ENCODE assay signal across 8 cellular contexts in genomic region chr15:67146214-67146613, GRCh38.
DNase-seq lines count a peak whose midpoint lies in the region; ATAC-seq, FAIRE-seq and TF ChIP-seq lines count a peak whose summit lies in the region.

No MANE protein-coding gene starts in this region.

- no peak for TF ChIP-seq EP300 in K562 (IDR thresholded peaks at IDR 0.05; ENCODE audit: low read length)

- H3K9me1 ChIP-seq in K562 (ENCODE audit: control insufficient read depth, insufficient read depth, low read length) = no peaks in the 10 kb centered on the region

- TF ChIP-seq CTCF in K562 (IDR thresholded peaks at IDR 0.05 in 2 of 3, conservative IDR thresholded peaks at IDR 0.05 in 1 of 3; ENCODE audit: insufficient read depth in 2 of 3, low read depth in 1 of 3, low read length in 3 of 3) (no peak), liver (IDR thresholded peaks at IDR 0.05; ENCODE audit: low read depth, low read length, missing input control) (no peak)

- H3K4me3 ChIP-seq in K562 (no peak overlapping the region), liver (ENCODE audit: low read depth in 1 of 3, low read length in 3 of 3) (no peak overlapping the region)

- peaks cover 74% of the 10 kb centered on the region for H3K4me1 Mint-ChIP-seq in activated naive CD4-positive, alpha-beta T cell treated with anti-CD3 and anti-CD28 coated beads for 36 hours (ENCODE audit: low read depth)

- peak overlapping the region; percentile 88 for H3K27ac Mint-ChIP-seq in activated naive CD4-positive, alpha-beta T cell treated with anti-CD3 and anti-CD28 coated beads for 36 hours

- H3K9me3 ChIP-seq in K562 (replicated peaks; ENCODE audit: control insufficient read depth, insufficient read depth, low read depth, low read length) (no peaks in the 10 kb centered on the region), liver (ENCODE audit: control insufficient read depth in 4 of 4, low read length in 3 of 4) (no peaks in the 10 kb centered on the region)

- ATAC-seq in K562 (no peak), HG03457 (IDR thresholded peaks at IDR 0.05; ENCODE audit: unreplicated experiment) (no peak)

- in situ Hi-C loops in K562 (cut with MboI) = no loop called here

- TF ChIP-seq POLR2A in K562 (conservative IDR thresholded peaks at IDR 0.05) = no peak

- intact Hi-C loops in activated naive CD4-positive, alpha-beta T cell treated with anti-CD3 and anti-CD28 coated beads for 36 hours (cut with micrococcal nuclease) = loop anchor here (1.0 to 2.0 kb wide), 2 partner anchors 12 to 95 kb away; no protein-coding TSS in a partner anchor
- intact Hi-C loops in K562 (cut with micrococcal nuclease) = no loop called here

- no peak overlapping the region for H3K4me2 ChIP-seq in K562 (ENCODE audit: insufficient read depth, low read length)

- H2AFZ ChIP-seq in K562 (ENCODE audit: low read depth, low read length) = no peak overlapping the region

- H3K27me3 ChIP-seq in K562 (ENCODE audit: control insufficient read depth in 2 of 2, insufficient read depth in 2 of 2, low read length in 2 of 2) (no peaks in the 10 kb centered on the region), liver (ENCODE audit: control insufficient read depth in 4 of 4, insufficient read depth in 4 of 4, low read length in 3 of 4) (no peaks in the 10 kb centered on the region)

- H3K27ac ChIP-seq in K562 (ENCODE audit: extremely low read depth, low read depth, low read length) (no peak overlapping the region), liver (ENCODE audit: low read depth in 1 of 2, low read length in 2 of 2) (peak overlapping the region; percentile 28 to 60)

- peaks cover 2% of the 10 kb centered on the region for H3K36me3 Mint-ChIP-seq in activated naive CD4-positive, alpha-beta T cell treated with anti-CD3 and anti-CD28 coated beads for 36 hours (ENCODE audit: low read depth)

- no peak for DNase-seq in activated naive CD4-positive, alpha-beta T cell treated with anti-CD3 and anti-CD28 coated beads for 36 hours
- DNase-seq in activated naive CD4-positive, alpha-beta T cell (lab: John Stamatoyannopoulos, UW) = no peak
- DNase-seq in K562 (ENCODE audit: extremely low read depth in 1 of 4, low spot score in 3 of 4) (no peak), ureter (ENCODE audit: low spot score) (peak; percentile 70), NCI-H128 (lab: John Stamatoyannopoulos, UW; ENCODE audit: unreplicated experiment) (no peak), cerebellar cortex (ENCODE audit: low spot score) (no peak)

- no peak overlapping the region for H3K9ac ChIP-seq in K562 (ENCODE audit: insufficient read depth in 1 of 2, low read depth in 2 of 2, low read length in 2 of 2)
- no peak overlapping the region for H3K9ac ChIP-seq in liver (ENCODE audit: low read depth in 1 of 2, low read length in 2 of 2)

- POLR2A ChIA-PET in K562 (lab: Yijun Ruan, JAX) = interaction anchor here (0.8 to 1.2 kb wide), 2 partner anchors 8 to 118 kb away, joined by 3 to 7 read pairs; no protein-coding TSS in a partner anchor

- FAIRE-seq in K562 (lab: Jason Lieb, UNC) = no peak

- H3K4me1 ChIP-seq in K562 (replicated peaks in 1 of 2; ENCODE audit: control insufficient read depth in 2 of 2, insufficient read depth in 2 of 2, low read length in 2 of 2) (peaks cover 8 to 16% of the 10 kb centered on the region in 2 experiments), liver (ENCODE audit: control insufficient read depth in 4 of 4, insufficient read depth in 4 of 4, low read length in 3 of 4) (peaks cover 6 to 35% (median 22%) of the 10 kb centered on the region in 4 donors)

- CTCF ChIA-PET in activated naive CD4-positive, alpha-beta T cell treated with anti-CD3 and anti-CD28 coated beads for 36 hours (lab: Charles Lee) = interaction anchor here (1.3 kb wide), 1 partner anchor 25 kb away, joined by 3 read pairs; no protein-coding TSS in a partner anchor
- CTCF ChIA-PET in K562 (lab: Yijun Ruan, JAX; ENCODE audit: low intra/inter-chr PET ratio) = no interaction called here

- H3K27me3 Mint-ChIP-seq in activated naive CD4-positive, alpha-beta T cell treated with anti-CD3 and anti-CD28 coated beads for 36 hours (ENCODE audit: low read depth) = no peaks in the 10 kb centered on the region

- no peaks in the 10 kb centered on the region for H3K36me3 ChIP-seq in K562 (ENCODE audit: control insufficient read depth, insufficient read depth, low read length)
- no peaks in the 10 kb centered on the region for H3K36me3 ChIP-seq in liver (ENCODE audit: control insufficient read depth in 4 of 4, insufficient read depth in 3 of 4, low read depth in 1 of 4, low read length in 3 of 4)

- peaks cover 11% of the 10 kb centered on the region; the same call in 2 of the 3 replicates for H3K79me2 ChIP-seq in K562 (ENCODE audit: control insufficient read depth, insufficient read depth, low read length)

- H3K4me3 Mint-ChIP-seq in activated naive CD4-positive, alpha-beta T cell treated with anti-CD3 and anti-CD28 coated beads for 36 hours = no peak overlapping the region

- 74% methylated on average over 6 of the region's 6 CpGs for WGBS in K562 (ENCODE audit: insufficient coverage, low coverage, missing lambda C conversion rate)
- 46% methylated on average over 6 of the region's 6 CpGs for WGBS in liver

- no peak for TF ChIP-seq RAD21 in K562 (CRISPR knock-in tag; conservative IDR thresholded peaks at IDR 0.05 in 1 of 2, IDR thresholded peaks at IDR 0.05 in 1 of 2)
- no peak for TF ChIP-seq RAD21 in liver (IDR thresholded peaks at IDR 0.05)

- no peaks in the 10 kb centered on the region for H3K9me3 Mint-ChIP-seq in activated naive CD4-positive, alpha-beta T cell treated with anti-CD3 and anti-CD28 coated beads for 36 hours

- H4K20me1 ChIP-seq in K562 (replicated peaks; ENCODE audit: control insufficient read depth, insufficient read depth, low read length) = peaks cover 55% of the 10 kb centered on the region

- BruUV-seq in K562 (replicated peaks; lab: Mats Ljungman, UMichigan) = no TSS peak

TF ChIP-seq in K562, 482 proteins besides CTCF, POLR2A, EP300 and RAD21:
- TF ChIP-seq ZKSCAN1 (IDR thresholded peaks at IDR 0.05; ENCODE audit: low read depth, low read length) (peak; percentile 89), DMBX1 (CRISPR knock-in tag; IDR thresholded peaks at IDR 0.05; ENCODE audit: borderline replicate concordance) (no peak)

TF ChIP-seq in liver, 16 proteins besides CTCF, POLR2A, EP300 and RAD21:
- TF ChIP-seq, protein P1, sequence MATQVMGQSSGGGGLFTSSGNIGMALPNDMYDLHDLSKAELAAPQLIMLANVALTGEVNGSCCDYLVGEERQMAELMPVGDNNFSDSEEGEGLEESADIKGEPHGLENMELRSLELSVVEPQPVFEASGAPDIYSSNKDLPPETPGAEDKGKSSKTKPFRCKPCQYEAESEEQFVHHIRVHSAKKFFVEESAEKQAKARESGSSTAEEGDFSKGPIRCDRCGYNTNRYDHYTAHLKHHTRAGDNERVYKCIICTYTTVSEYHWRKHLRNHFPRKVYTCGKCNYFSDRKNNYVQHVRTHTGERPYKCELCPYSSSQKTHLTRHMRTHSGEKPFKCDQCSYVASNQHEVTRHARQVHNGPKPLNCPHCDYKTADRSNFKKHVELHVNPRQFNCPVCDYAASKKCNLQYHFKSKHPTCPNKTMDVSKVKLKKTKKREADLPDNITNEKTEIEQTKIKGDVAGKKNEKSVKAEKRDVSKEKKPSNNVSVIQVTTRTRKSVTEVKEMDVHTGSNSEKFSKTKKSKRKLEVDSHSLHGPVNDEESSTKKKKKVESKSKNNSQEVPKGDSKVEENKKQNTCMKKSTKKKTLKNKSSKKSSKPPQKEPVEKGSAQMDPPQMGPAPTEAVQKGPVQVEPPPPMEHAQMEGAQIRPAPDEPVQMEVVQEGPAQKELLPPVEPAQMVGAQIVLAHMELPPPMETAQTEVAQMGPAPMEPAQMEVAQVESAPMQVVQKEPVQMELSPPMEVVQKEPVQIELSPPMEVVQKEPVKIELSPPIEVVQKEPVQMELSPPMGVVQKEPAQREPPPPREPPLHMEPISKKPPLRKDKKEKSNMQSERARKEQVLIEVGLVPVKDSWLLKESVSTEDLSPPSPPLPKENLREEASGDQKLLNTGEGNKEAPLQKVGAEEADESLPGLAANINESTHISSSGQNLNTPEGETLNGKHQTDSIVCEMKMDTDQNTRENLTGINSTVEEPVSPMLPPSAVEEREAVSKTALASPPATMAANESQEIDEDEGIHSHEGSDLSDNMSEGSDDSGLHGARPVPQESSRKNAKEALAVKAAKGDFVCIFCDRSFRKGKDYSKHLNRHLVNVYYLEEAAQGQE (IDR thresholded peaks at IDR 0.05) = no peak
- no peak for TF ChIP-seq TAF1 (conservative IDR thresholded peaks at IDR 0.05)
